ENCODE assay signal across 9 cellular contexts in genomic region chr1:40951943-40952743, GRCh38. TPM values are rescaled to one million over a fixed set of nuclear protein-coding genes. Genes with fewer than 3 reads are reported as not detected.
DNase-seq lines count a peak whose midpoint lies in the region; ATAC-seq, FAIRE-seq and TF ChIP-seq lines count a peak whose summit lies in the region.
"Had no signal": no experiment of that assay in that cellular context is flagged by ENCODE, and none has a peak within 500 bp of the region (broad histone marks: within the 10 kb centered on the region; RNA-seq: fewer than 3 reads in every experiment).

No MANE protein-coding gene starts in this region.

- H3K23ac ChIP-seq in mesenchymal stem cell (ENCODE audit: low read length in 2 of 2) = no peak overlapping the region

- no peaks in the 10 kb centered on the region for H3K9me3 ChIP-seq in AG04450 (ENCODE audit: control insufficient read depth, insufficient read depth, low read length)
- H3K9me3 ChIP-seq in mesenchymal stem cell (ENCODE audit: control insufficient read depth, low read length) = no peaks in the 10 kb centered on the region

- H3K27ac ChIP-seq in AG04450 (ENCODE audit: low read depth, low read length) (no peak overlapping the region), mesenchymal stem cell (ENCODE audit: low read length, poor library complexity, severe bottlenecking) (no peak overlapping the region)
- H3K27ac ChIP-seq: skin epidermis had no signal

- POLR2A ChIA-PET in AG04450 (lab: Yijun Ruan, JAX) = interaction anchor here (0.6 to 1.0 kb wide), 4 partner anchors 28 to 178 kb away, joined by 3 to 4 read pairs (median 3); partner anchors contain the start of gene CTPS1

- peak overlapping the region; percentile 45 for H3K4me2 ChIP-seq in mesenchymal stem cell (ENCODE audit: low read length, poor library complexity, severe bottlenecking)

- H2BK15ac ChIP-seq in mesenchymal stem cell (ENCODE audit: low read depth, poor library complexity, severe bottlenecking) = peak overlapping the region; percentile 16

- H2BK120ac ChIP-seq in mesenchymal stem cell (ENCODE audit: low read depth, low read length) = no peak overlapping the region

- H3K79me1 ChIP-seq in mesenchymal stem cell (replicated peaks; ENCODE audit: low read length, poor library complexity, severe bottlenecking) = no peaks in the 10 kb centered on the region

- H3K36me3 ChIP-seq in mesenchymal stem cell (ENCODE audit: control insufficient read depth in 1 of 2, insufficient read depth in 2 of 2, low read depth in 1 of 2, low read length in 2 of 2) = no peaks in the 10 kb centered on the region

- peaks cover 5% of the 10 kb centered on the region for H3K4me1 ChIP-seq in mesenchymal stem cell (ENCODE audit: control insufficient read depth, insufficient read depth, low read depth, low read length)

- H3K14ac ChIP-seq in mesenchymal stem cell (ENCODE audit: low read length in 2 of 2) = no peak overlapping the region

- H3K27me3 ChIP-seq in AG04450 (ENCODE audit: control insufficient read depth, insufficient read depth, low read length) (no peaks in the 10 kb centered on the region), mesenchymal stem cell (ENCODE audit: control insufficient read depth in 1 of 2, insufficient read depth in 1 of 2, low read length in 2 of 2) (peaks cover 0 to 24% of the 10 kb centered on the region in 2 experiments)

- H3K18ac ChIP-seq in mesenchymal stem cell (ENCODE audit: low read depth in 1 of 2, low read length in 2 of 2) = no peak overlapping the region

- TF ChIP-seq CTCF in AG04450 (IDR thresholded peaks at IDR 0.05; ENCODE audit: low read depth, low read length) = peak; percentile 89

- no peak overlapping the region for H2AK5ac ChIP-seq in mesenchymal stem cell (ENCODE audit: low read length, severe bottlenecking)

- no peak overlapping the region for H4K8ac ChIP-seq in mesenchymal stem cell (ENCODE audit: low read length)

- H2AFZ ChIP-seq in mesenchymal stem cell (ENCODE audit: low read depth, low read length) = no peak overlapping the region

- H2BK5ac ChIP-seq in mesenchymal stem cell (ENCODE audit: low read depth, low read length, poor library complexity, severe bottlenecking) = no peak overlapping the region

- DNase-seq in AG04450 (ENCODE audit: low read depth, low spot score) = no peak
- DNase-seq in GM19239 (ENCODE audit: insufficient read length, low spot score) = peak; percentile 67
- DNase-seq in NCI-H226 = peak; percentile 29
- peak; percentile 30 to 49 for DNase-seq in activated CD4-positive, alpha-beta T cell treated with anti-CD3 and anti-CD28 coated beads, Interleukin-2, amount 50 U/mL, for 24 hours (ENCODE audit: low read depth in 1 of 2, low spot score in 1 of 2)
- peak; percentile 84 for DNase-seq in ecto neural progenitor cell (ENCODE audit: low spot score)
- DNase-seq in mesenchymal stem cell = peak; percentile 50
- DNase-seq in stimulated activated CD8-positive, alpha-beta memory T cell treated with anti-CD3 and anti-CD28 coated beads, Interleukin-2, amount 100 ng/mL, for 48 hours (ENCODE audit: low read depth in 2 of 2) = peak; percentile 34 to 46

- H2BK12ac ChIP-seq in mesenchymal stem cell (ENCODE audit: low read length in 2 of 2) = no peak overlapping the region

- ATAC-seq in GM19035 (IDR thresholded peaks at IDR 0.05; ENCODE audit: unreplicated experiment) = no peak

- H3K4ac ChIP-seq in mesenchymal stem cell (ENCODE audit: low read depth in 1 of 2, low read length in 2 of 2) = no peak overlapping the region

- WGBS in mesenchymal stem cell = 34% methylated on average over 17 of the region's 17 CpGs

- H3K4me3 ChIP-seq in AG04450 (ENCODE audit: low read depth, low read length) (no peak overlapping the region), mesenchymal stem cell (ENCODE audit: insufficient read depth in 1 of 2, low read depth in 1 of 2, low read length in 2 of 2) (no peak overlapping the region)
- H3K4me3 ChIP-seq: skin epidermis had no signal

- CTCF ChIA-PET in AG04450 (lab: Charles Lee) = interaction anchor here (0.6 to 10.9 kb wide), 35 partner anchors 9 to 420 kb away, joined by 3 to 442 read pairs (median 5); partner anchors contain the start of genes CITED4, NFYC and ZNF684

- H4K91ac ChIP-seq in mesenchymal stem cell (ENCODE audit: low read length) = no peak overlapping the region

- peak; percentile 47 for FAIRE-seq in GM19239 (lab: Jason Lieb, UNC)

- H3K9ac ChIP-seq in mesenchymal stem cell (ENCODE audit: low read length) = no peak overlapping the region

RNA-seq across cellular contexts. Expression of gene CTPS1, which starts 27.4 kb away (rescaled TPM):
- polyA plus RNA-seq in AG04450 (2011; rRNA removed) = 27.3 and 29.5 TPM in 2 replicates
- polyA minus RNA-seq in AG04450 (2011; rRNA and poly(A)+ RNA removed) = 30.3 and 33.0 TPM in 2 replicates
- polyA plus RNA-seq in mesenchymal stem cell (2013, experiment 1 of 2) = 20.0 TPM
- 19.4 TPM for polyA plus RNA-seq in mesenchymal stem cell (2013, experiment 2 of 2)
